Comparison of ENCODE assay signal across 1 cellular context in the genomic region with DNA sequence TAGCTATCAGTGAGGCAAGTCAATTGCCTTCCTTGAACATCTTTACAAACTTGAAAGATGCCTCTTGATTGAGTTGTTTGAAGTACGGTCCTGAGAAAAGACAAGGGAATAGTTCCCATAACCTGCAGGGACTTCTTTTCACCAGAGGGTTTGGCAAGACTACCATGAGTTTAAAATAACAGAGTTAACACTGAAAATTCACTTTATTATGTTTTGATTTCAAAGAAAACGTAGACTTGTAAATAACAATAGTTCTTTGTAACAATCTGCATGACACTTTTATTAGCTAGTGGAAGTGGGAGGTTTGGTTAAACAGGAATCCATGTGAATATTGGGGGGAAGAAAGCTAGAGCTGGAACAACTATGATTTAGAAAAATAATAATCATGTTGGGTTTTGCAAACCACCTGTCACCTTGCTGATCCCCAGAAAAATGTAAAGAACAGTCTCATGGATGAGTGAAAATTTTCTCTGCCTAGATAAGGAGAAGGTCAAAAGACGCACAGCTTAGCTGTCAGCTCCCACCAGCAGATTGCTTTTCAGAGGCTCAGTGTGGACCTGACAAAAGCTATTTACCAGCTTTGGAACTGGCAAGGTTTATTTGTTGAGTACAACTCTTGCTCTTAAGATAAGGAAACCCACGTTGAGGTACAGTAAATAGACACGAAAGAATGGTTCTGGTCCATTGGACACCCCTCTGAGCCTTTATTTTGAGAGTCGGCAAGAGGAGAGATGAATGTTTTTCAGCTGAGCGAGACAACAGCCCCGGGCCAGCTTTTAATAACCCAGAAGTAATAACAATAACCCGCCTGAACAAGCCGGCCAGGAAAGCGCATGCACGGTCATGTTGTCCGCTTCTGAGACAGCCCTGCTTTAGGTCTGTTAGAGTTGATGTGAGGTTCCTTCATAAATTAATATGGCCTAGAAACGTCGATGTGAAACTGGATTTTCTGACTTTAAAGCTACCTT.
TF ChIP-seq lines count a peak whose summit lies in the region.

No MANE protein-coding gene starts in this region.

TF ChIP-seq in HEK293, 187 proteins besides CTCF, POLR2A, EP300 and RAD21 (continued from another document and continues in another):
- TF ChIP-seq ZNF211 (tag by site-specific recombination; IDR thresholded peaks at IDR 0.05; ENCODE audit: low read depth) (no peak), ZNF394 (tag by site-specific recombination; IDR thresholded peaks at IDR 0.05; ENCODE audit: borderline replicate concordance) (no peak), ZNF501 (tag by site-specific recombination; IDR thresholded peaks at IDR 0.05) (no peak), GLI2 (tag by site-specific recombination; IDR thresholded peaks at IDR 0.05; ENCODE audit: borderline replicate concordance, low read depth) (no peak), ZNF146 (tag by site-specific recombination; IDR thresholded peaks at IDR 0.05) (no peak), GFI1B (tag by site-specific recombination; IDR thresholded peaks at IDR 0.05) (no peak), ZNF302 (tag by site-specific recombination; IDR thresholded peaks at IDR 0.05; ENCODE audit: low read depth) (no peak), ZBTB17 (tag by site-specific recombination; IDR thresholded peaks at IDR 0.05) (no peak; the same call in 1 of the 2 replicates), GLI4 (tag by site-specific recombination; IDR thresholded peaks at IDR 0.05) (no peak), ZNF239 (tag by site-specific recombination; IDR thresholded peaks at IDR 0.05) (no peak), KLF7 (tag by site-specific recombination; IDR thresholded peaks at IDR 0.05; ENCODE audit: borderline replicate concordance) (no peak), ZNF248 (tag by site-specific recombination; IDR thresholded peaks at IDR 0.05) (no peak), ZNF48 (tag by site-specific recombination; IDR thresholded peaks at IDR 0.05) (no peak), ZSCAN23 (tag by site-specific recombination; IDR thresholded peaks at IDR 0.05) (no peak), SCRT1 (tag by site-specific recombination; IDR thresholded peaks at IDR 0.05; ENCODE audit: borderline replicate concordance) (no peak), GLIS1 (tag by site-specific recombination; IDR thresholded peaks at IDR 0.05) (0 out of 2 replicates have a peak, but pooled peaks have one; percentile 17), SP3 (tag by site-specific recombination; IDR thresholded peaks at IDR 0.05) (no peak), ZNF274 (IDR thresholded peaks at IDR 0.05; ENCODE audit: low read length) (no peak), ZNF274 (tag by site-specific recombination; IDR thresholded peaks at IDR 0.05; ENCODE audit: borderline replicate concordance) (no peak), ZNF777 (tag by site-specific recombination; IDR thresholded peaks at IDR 0.05; ENCODE audit: borderline replicate concordance) (peak; percentile 3; the same call in 1 of the 2 replicates), ZBTB1 (tag by site-specific recombination; IDR thresholded peaks at IDR 0.05) (no peak), ZNF596 (tag by site-specific recombination; IDR thresholded peaks at IDR 0.05) (no peak), ZNF660 (tag by site-specific recombination; IDR thresholded peaks at IDR 0.05) (peak; percentile 55; the same call in 1 of the 2 replicates), ZNF837 (tag by site-specific recombination; IDR thresholded peaks at IDR 0.05) (no peak), ZNF473 (tag by site-specific recombination; IDR thresholded peaks at IDR 0.05) (no peak), ZFP41 (tag by site-specific recombination; IDR thresholded peaks at IDR 0.05; ENCODE audit: borderline replicate concordance) (no peak), ZNF530 (tag by site-specific recombination; IDR thresholded peaks at IDR 0.05; ENCODE audit: low read depth) (no peak), ZNF202 (tag by site-specific recombination; IDR thresholded peaks at IDR 0.05; ENCODE audit: borderline replicate concordance) (no peak), ZNF157 (tag by site-specific recombination; IDR thresholded peaks at IDR 0.05) (no peak), FEZF1 (tag by site-specific recombination; IDR thresholded peaks at IDR 0.05) (peak; percentile 94), ZNF114 (tag by site-specific recombination; IDR thresholded peaks at IDR 0.05) (no peak), ZNF555 (tag by site-specific recombination; conservative IDR thresholded peaks at IDR 0.05) (no peak), ZNF341 (tag by site-specific recombination; IDR thresholded peaks at IDR 0.05; ENCODE audit: low read depth) (0 out of 2 replicates have a peak, but pooled peaks have one; percentile 18), ZNF624 (tag by site-specific recombination; IDR thresholded peaks at IDR 0.05) (no peak)
- TF ChIP-seq, protein P1, sequence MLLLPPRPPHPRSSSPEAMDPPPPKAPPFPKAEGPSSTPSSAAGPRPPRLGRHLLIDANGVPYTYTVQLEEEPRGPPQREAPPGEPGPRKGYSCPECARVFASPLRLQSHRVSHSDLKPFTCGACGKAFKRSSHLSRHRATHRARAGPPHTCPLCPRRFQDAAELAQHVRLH (tag by site-specific recombination; IDR thresholded peaks at IDR 0.05) = no peak
- TF ChIP-seq, protein P2, sequence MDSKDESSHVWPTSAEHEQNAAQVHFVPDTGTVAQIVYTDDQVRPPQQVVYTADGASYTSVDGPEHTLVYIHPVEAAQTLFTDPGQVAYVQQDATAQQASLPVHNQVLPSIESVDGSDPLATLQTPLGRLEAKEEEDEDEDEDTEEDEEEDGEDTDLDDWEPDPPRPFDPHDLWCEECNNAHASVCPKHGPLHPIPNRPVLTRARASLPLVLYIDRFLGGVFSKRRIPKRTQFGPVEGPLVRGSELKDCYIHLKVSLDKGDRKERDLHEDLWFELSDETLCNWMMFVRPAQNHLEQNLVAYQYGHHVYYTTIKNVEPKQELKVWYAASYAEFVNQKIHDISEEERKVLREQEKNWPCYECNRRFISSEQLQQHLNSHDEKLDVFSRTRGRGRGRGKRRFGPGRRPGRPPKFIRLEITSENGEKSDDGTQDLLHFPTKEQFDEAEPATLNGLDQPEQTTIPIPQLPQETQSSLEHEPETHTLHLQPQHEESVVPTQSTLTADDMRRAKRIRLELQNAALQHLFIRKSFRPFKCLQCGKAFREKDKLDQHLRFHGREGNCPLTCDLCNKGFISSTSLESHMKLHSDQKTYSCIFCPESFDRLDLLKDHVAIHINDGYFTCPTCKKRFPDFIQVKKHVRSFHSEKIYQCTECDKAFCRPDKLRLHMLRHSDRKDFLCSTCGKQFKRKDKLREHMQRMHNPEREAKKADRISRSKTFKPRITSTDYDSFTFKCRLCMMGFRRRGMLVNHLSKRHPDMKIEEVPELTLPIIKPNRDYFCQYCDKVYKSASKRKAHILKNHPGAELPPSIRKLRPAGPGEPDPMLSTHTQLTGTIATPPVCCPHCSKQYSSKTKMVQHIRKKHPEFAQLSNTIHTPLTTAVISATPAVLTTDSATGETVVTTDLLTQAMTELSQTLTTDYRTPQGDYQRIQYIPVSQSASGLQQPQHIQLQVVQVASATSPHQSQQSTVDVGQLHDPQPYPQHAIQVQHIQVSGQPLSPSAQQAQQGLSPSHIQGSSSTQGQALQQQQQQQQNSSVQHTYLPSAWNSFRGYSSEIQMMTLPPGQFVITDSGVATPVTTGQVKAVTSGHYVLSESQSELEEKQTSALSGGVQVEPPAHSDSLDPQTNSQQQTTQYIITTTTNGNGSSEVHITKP (tag by site-specific recombination; IDR thresholded peaks at IDR 0.05) = peak; percentile 77
- TF ChIP-seq, protein P3, sequence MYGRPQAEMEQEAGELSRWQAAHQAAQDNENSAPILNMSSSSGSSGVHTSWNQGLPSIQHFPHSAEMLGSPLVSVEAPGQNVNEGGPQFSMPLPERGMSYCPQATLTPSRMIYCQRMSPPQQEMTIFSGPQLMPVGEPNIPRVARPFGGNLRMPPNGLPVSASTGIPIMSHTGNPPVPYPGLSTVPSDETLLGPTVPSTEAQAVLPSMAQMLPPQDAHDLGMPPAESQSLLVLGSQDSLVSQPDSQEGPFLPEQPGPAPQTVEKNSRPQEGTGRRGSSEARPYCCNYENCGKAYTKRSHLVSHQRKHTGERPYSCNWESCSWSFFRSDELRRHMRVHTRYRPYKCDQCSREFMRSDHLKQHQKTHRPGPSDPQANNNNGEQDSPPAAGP (tag by site-specific recombination; IDR thresholded peaks at IDR 0.05) = no peak
- TF ChIP-seq, protein P4, sequence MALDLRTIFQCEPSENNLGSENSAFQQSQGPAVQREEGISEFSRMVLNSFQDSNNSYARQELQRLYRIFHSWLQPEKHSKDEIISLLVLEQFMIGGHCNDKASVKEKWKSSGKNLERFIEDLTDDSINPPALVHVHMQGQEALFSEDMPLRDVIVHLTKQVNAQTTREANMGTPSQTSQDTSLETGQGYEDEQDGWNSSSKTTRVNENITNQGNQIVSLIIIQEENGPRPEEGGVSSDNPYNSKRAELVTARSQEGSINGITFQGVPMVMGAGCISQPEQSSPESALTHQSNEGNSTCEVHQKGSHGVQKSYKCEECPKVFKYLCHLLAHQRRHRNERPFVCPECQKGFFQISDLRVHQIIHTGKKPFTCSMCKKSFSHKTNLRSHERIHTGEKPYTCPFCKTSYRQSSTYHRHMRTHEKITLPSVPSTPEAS (tag by site-specific recombination; IDR thresholded peaks at IDR 0.05) = no peak
- TF ChIP-seq, protein P5, sequence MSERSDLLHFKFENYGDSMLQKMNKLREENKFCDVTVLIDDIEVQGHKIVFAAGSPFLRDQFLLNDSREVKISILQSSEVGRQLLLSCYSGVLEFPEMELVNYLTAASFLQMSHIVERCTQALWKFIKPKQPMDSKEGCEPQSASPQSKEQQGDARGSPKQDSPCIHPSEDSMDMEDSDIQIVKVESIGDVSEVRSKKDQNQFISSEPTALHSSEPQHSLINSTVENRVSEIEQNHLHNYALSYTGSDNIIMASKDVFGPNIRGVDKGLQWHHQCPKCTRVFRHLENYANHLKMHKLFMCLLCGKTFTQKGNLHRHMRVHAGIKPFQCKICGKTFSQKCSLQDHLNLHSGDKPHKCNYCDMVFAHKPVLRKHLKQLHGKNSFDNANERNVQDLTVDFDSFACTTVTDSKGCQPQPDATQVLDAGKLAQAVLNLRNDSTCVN (tag by site-specific recombination; optimal IDR thresholded peaks at IDR 0.05) = no peak
- TF ChIP-seq, protein P6, sequence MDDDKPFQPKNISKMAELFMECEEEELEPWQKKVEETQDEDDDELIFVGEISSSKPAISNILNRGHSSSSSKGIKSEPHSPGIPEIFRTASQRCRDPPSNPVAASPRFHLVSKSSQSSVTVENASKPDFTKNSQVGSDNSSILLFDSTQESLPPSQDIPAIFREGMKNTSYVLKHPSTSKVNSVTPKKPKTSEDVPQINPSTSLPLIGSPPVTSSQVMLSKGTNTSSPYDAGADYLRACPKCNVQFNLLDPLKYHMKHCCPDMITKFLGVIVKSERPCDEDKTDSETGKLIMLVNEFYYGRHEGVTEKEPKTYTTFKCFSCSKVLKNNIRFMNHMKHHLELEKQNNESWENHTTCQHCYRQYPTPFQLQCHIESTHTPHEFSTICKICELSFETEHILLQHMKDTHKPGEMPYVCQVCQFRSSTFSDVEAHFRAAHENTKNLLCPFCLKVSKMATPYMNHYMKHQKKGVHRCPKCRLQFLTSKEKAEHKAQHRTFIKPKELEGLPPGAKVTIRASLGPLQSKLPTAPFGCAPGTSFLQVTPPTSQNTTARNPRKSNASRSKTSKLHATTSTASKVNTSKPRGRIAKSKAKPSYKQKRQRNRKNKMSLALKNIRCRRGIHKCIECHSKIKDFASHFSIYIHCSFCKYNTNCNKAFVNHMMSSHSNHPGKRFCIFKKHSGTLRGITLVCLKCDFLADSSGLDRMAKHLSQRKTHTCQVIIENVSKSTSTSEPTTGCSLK (tag by site-specific recombination; IDR thresholded peaks at IDR 0.05) = no peak
- TF ChIP-seq, protein P7, sequence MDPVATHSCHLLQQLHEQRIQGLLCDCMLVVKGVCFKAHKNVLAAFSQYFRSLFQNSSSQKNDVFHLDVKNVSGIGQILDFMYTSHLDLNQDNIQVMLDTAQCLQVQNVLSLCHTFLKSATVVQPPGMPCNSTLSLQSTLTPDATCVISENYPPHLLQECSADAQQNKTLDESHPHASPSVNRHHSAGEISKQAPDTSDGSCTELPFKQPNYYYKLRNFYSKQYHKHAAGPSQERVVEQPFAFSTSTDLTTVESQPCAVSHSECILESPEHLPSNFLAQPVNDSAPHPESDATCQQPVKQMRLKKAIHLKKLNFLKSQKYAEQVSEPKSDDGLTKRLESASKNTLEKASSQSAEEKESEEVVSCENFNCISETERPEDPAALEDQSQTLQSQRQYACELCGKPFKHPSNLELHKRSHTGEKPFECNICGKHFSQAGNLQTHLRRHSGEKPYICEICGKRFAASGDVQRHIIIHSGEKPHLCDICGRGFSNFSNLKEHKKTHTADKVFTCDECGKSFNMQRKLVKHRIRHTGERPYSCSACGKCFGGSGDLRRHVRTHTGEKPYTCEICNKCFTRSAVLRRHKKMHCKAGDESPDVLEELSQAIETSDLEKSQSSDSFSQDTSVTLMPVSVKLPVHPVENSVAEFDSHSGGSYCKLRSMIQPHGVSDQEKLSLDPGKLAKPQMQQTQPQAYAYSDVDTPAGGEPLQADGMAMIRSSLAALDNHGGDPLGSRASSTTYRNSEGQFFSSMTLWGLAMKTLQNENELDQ (tag by site-specific recombination; IDR thresholded peaks at IDR 0.05; ENCODE audit: low read depth) = no peak
- TF ChIP-seq, protein P8, sequence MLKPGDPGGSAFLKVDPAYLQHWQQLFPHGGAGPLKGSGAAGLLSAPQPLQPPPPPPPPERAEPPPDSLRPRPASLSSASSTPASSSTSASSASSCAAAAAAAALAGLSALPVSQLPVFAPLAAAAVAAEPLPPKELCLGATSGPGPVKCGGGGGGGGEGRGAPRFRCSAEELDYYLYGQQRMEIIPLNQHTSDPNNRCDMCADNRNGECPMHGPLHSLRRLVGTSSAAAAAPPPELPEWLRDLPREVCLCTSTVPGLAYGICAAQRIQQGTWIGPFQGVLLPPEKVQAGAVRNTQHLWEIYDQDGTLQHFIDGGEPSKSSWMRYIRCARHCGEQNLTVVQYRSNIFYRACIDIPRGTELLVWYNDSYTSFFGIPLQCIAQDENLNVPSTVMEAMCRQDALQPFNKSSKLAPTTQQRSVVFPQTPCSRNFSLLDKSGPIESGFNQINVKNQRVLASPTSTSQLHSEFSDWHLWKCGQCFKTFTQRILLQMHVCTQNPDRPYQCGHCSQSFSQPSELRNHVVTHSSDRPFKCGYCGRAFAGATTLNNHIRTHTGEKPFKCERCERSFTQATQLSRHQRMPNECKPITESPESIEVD (tag by site-specific recombination; IDR thresholded peaks at IDR 0.05) = peak; percentile 94
